ENCODE assay signal across 1 cellular context in genomic region chr7:22372863-22373262, GRCh38.
TF ChIP-seq lines count a peak whose summit lies in the region.

No MANE protein-coding gene starts in this region.

TF ChIP-seq in K562, 482 proteins besides CTCF, POLR2A, EP300 and RAD21:
- TF ChIP-seq MECOM (CRISPR knock-in tag; IDR thresholded peaks at IDR 0.05) (no peak), THRA (IDR thresholded peaks at IDR 0.05) (no peak), CSDE1 (IDR thresholded peaks at IDR 0.05) (no peak), AFF4 (CRISPR knock-in tag; IDR thresholded peaks at IDR 0.05) (no peak), KAT8 (IDR thresholded peaks at IDR 0.05; ENCODE audit: low read depth) (no peak), SFPQ (IDR thresholded peaks at IDR 0.05; ENCODE audit: low read depth, low read length) (no peak), CXXC5 (CRISPR knock-in tag; IDR thresholded peaks at IDR 0.05) (0 out of 2 replicates have a peak, but pooled peaks have one; percentile 16), TAF9B (IDR thresholded peaks at IDR 0.05; ENCODE audit: partially characterized antibody) (no peak), YY1 (IDR thresholded peaks at IDR 0.05; ENCODE audit: borderline replicate concordance in 1 of 3, control insufficient read depth in 1 of 3, extremely low read depth in 1 of 3, insufficient read depth in 3 of 3, insufficient read length in 1 of 3, insufficient replicate concordance in 2 of 3, low read depth in 1 of 3, low read length in 2 of 3) (peak in 1 of 3 experiments; percentile 9)
TF ChIP-seq in K562: peak in this region for 2.
